In genomic region chr2:20052872-20053281, GRCh38 we compare ENCODE assay signal across 9 cellular contexts. TPM values are rescaled to one million over a fixed set of nuclear protein-coding genes. Genes with fewer than 3 reads are reported as not detected.
DNase-seq lines count a peak whose midpoint lies in the region; ATAC-seq and TF ChIP-seq lines count a peak whose summit lies in the region.
"Had no signal": no experiment of that assay in that cellular context is flagged by ENCODE, and none has a peak within 500 bp of the region (broad histone marks: within the 10 kb centered on the region; RNA-seq: fewer than 3 reads in every experiment).

No MANE protein-coding gene starts in this region.

- H3K36me3 Mint-ChIP-seq in immature natural killer cell: no peaks in the 10 kb centered on the region

- peak overlapping the region; percentile 59 for H3K4me3 ChIP-seq in SJSA1
- peak overlapping the region; percentile 77 to 99 for H3K4me3 ChIP-seq in foreskin fibroblast (ENCODE audit: low read depth in 1 of 2, low read length in 2 of 2)

- ATAC-seq in GM18873 (IDR thresholded peaks at IDR 0.05; ENCODE audit: low FRiP score, unreplicated experiment) (no peak), HG03139 (IDR thresholded peaks at IDR 0.05; ENCODE audit: unreplicated experiment) (no peak)

- H3K27me3 ChIP-seq in SJSA1 (replicated peaks): no peaks in the 10 kb centered on the region

- H3K27ac ChIP-seq in SJSA1: peak overlapping the region; percentile 96

- no peak overlapping the region for H3K27ac Mint-ChIP-seq in immature natural killer cell

- H3K27me3 Mint-ChIP-seq in immature natural killer cell (ENCODE audit: low read depth in 3 of 3): peaks cover 11 to 21% (median 15%) of the 10 kb centered on the region in 3 donors

- H3K4me1 ChIP-seq in SJSA1 (replicated peaks): peaks cover 32% of the 10 kb centered on the region

- peaks cover 25 to 28% of the 10 kb centered on the region in 2 donors for H3K4me1 Mint-ChIP-seq in immature natural killer cell

- H3K9me3 ChIP-seq in SJSA1 (replicated peaks): no peaks in the 10 kb centered on the region

- H3K4me3 Mint-ChIP-seq in immature natural killer cell: no peak overlapping the region

- DNase-seq in COLO668 (lab: John Stamatoyannopoulos, UW; ENCODE audit: unreplicated experiment): peak; percentile 32
- DNase-seq in M059J (ENCODE audit: low read depth): peak; percentile 59
- no peak for DNase-seq in SJSA1 (ENCODE audit: low read depth in 1 of 2, low spot score in 2 of 2)
- peak; percentile 83 to 93 for DNase-seq in foreskin fibroblast
- peak; percentile 80 for DNase-seq in renal cortical epithelial cell (ENCODE audit: low read depth)
- DNase-seq in immature natural killer cell: no peak

- no peaks in the 10 kb centered on the region for H3K9me3 Mint-ChIP-seq in immature natural killer cell

- TF ChIP-seq CTCF in foreskin fibroblast (IDR thresholded peaks at IDR 0.05; ENCODE audit: low read depth, low read length): no peak

- H3K36me3 ChIP-seq in SJSA1: no peaks in the 10 kb centered on the region

RNA-seq across cellular contexts. Expression of gene LAPTM4A, which starts 1.4 kb away (rescaled TPM):
- 211 and 216 TPM in 2 replicates for total RNA-seq in M059J (2014; rRNA removed; shearing (Covaris generic))
- 161 and 214 TPM in 2 replicates for total RNA-seq in SJSA1 (2014; rRNA removed; shearing (Covaris generic))
- 265 and 357 TPM in 2 replicates for total RNA-seq in renal cortical epithelial cell
- 100 to 1,000 TPM; 116 to 164 (median 153) TPM for polyA plus RNA-seq in immature natural killer cell

RNA-seq across cellular contexts. Expression of gene MATN3, which starts 40.4 kb away (rescaled TPM):
- 0.81 and 1.3 TPM in 2 replicates for total RNA-seq in M059J (2014; rRNA removed; shearing (Covaris generic))
- 2.9 and 4.3 TPM in 2 replicates for total RNA-seq in SJSA1 (2014; rRNA removed; shearing (Covaris generic))
- 8.9 and 32.1 TPM in 2 replicates for total RNA-seq in renal cortical epithelial cell
- not detected for polyA plus RNA-seq in immature natural killer cell
- total RNA-seq: mononuclear cell had no signal

Comparison
In these comparisons a context has a peak if more than half of its experiments do, and no peak if none do; other contexts are left out.
1. DNase-seq: peak in COLO668 (single experiment), M059J (single experiment), foreskin fibroblast (2 of 2) and renal cortical epithelial cell (single experiment); none in SJSA1 (0 of 2) and immature natural killer cell (0 of 3).